ENCODE assay signal across 20 cellular contexts in the genomic region with DNA sequence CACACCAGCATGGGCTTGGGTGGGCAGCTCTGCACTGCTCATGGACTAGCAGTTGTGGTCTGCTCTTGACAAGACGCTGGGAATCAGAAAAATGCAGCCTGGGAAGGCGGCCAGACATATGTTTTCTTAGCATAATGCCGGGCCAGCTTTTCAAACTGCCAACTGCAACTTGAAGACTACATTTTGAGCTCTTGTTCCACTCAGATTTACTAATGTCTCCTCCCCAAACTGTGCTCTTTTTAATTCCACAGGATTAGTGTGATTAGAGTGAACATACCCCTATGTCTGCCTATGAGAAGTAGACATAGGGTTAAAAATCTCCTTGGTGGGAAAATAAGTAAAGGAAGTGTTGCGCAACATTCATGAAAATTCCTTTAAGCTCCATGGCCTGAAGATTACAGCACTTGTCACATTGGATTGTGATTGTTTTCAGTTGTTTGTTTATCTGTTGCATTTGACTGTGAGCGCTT. TPM values are rescaled to one million over a fixed set of nuclear protein-coding genes. Genes with fewer than 3 reads are reported as not detected.
A peak's percentile ranks its signal among the peaks of the same experiment; 100 is the strongest.
DNase-seq lines count a peak whose midpoint lies in the region; ATAC-seq and TF ChIP-seq lines count a peak whose summit lies in the region.
"Had no signal": no experiment of that assay in that cellular context is flagged by ENCODE, and none has a peak within 500 bp of the region (broad histone marks: within the 10 kb centered on the region; RNA-seq: fewer than 3 reads in every experiment).

No MANE protein-coding gene starts in this region.

- TF ChIP-seq EP300 in Ishikawa (IDR thresholded peaks at IDR 0.05; ENCODE audit: borderline replicate concordance), result no peak

- H3K27me3 ChIP-seq in brain microvascular endothelial cell (replicated peaks), result peaks cover 9% of the 10 kb centered on the region

- TF ChIP-seq RAD21 in Ishikawa (IDR thresholded peaks at IDR 0.05; ENCODE audit: low read depth), result no peak

- H3K27ac Mint-ChIP-seq in immature natural killer cell, result no peak overlapping the region
- H3K27ac Mint-ChIP-seq: activated T-helper 1 cell treated with anti-CD3 and anti-CD28 coated beads, Interleukin-12 subunit alpha, Interleukin-12 subunit beta, Interleukin-2, Interleukin-4 antibody, amounts not matched to agents 30 ng/mL and 10 ng/mL and 1 ng/mL, durations not matched to agents 14 hours and 24 hours and 36 hours; stimulated activated memory B cell treated with anti-CD40 and anti-IgM and Interleukin-4, amounts not matched to agents 10 μg/mL and 1 μg/mL and 100 μg/mL, for 72 hours had no signal

- H3K4me1 Mint-ChIP-seq in immature natural killer cell, result peaks cover 5 to 8% of the 10 kb centered on the region in 2 donors

- DNase-seq in AG08395 (ENCODE audit: low spot score), result peak; percentile 34
- DNase-seq in brain microvascular endothelial cell, result peak; percentile 68
- DNase-seq in iris pigment epithelial cell (ENCODE audit: low read depth), result peak; percentile 83
- no peak for DNase-seq in immature natural killer cell
- no peak for DNase-seq in erythroblast (lab: John Stamatoyannopoulos, UW)
- DNase-seq: activated CD8-positive, alpha-beta memory T cell treated with anti-CD3 and anti-CD28 coated beads for 24 hours; cerebellar nuclear complex; GOT3; left ventricle myocardium inferior; mucosa of descending colon; NCI-H748 treated with DMSO at 0.1 percent for 48 hours; PC-9; stimulated activated CD4-positive, alpha-beta T cell treated with anti-CD3 and anti-CD28 coated beads, Interleukin-15, amount 100 ng/mL, for 24 hours; transverse colon had no signal

- in situ Hi-C loops in brain microvascular endothelial cell (cut with HindIII; ENCODE audit: low pct_ligation_motif_present, low sequenced_read_pairs), result loop anchor here (25.0 kb wide), 1 partner anchor 473 kb away; no protein-coding TSS in a partner anchor

- ATAC-seq in GM19455 (IDR thresholded peaks at IDR 0.05; ENCODE audit: unreplicated experiment) (no peak), HG02870 (IDR thresholded peaks at IDR 0.05; ENCODE audit: unreplicated experiment) (no peak)
- ATAC-seq: activated CD4-positive, CD25-positive, alpha-beta regulatory T cell treated with anti-CD3 and anti-CD28 coated beads, Interleukin-2, amount 50 U/mL, for 24 hours; stimulated activated memory B cell treated with anti-CD40 and anti-IgM and Interleukin-4, amounts not matched to agents 10 μg/mL and 1 μg/mL and 100 μg/mL, for 72 hours had no signal

- H3K27me3 Mint-ChIP-seq in immature natural killer cell (ENCODE audit: low read depth in 3 of 3), result peaks cover 16 to 25% (median 17%) of the 10 kb centered on the region in 3 donors

- no peak overlapping the region for H3K4me3 Mint-ChIP-seq in immature natural killer cell
- H3K4me3 Mint-ChIP-seq: activated T-helper 1 cell treated with anti-CD3 and anti-CD28 coated beads, Interleukin-12 subunit alpha, Interleukin-12 subunit beta, Interleukin-2, Interleukin-4 antibody, amounts not matched to agents 30 ng/mL and 10 ng/mL and 1 ng/mL, durations not matched to agents 14 hours and 24 hours and 36 hours; stimulated activated memory B cell treated with anti-CD40 and anti-IgM and Interleukin-4, amounts not matched to agents 10 μg/mL and 1 μg/mL and 100 μg/mL, for 72 hours had no signal

- H3K36me3 Mint-ChIP-seq in immature natural killer cell, result no peaks in the 10 kb centered on the region
- H3K36me3 Mint-ChIP-seq: stimulated activated memory B cell treated with anti-CD40 and anti-IgM and Interleukin-4, amounts not matched to agents 10 μg/mL and 1 μg/mL and 100 μg/mL, for 72 hours had no signal

- no peak for TF ChIP-seq CTCF in brain microvascular endothelial cell (IDR thresholded peaks at IDR 0.05; ENCODE audit: low read depth, low read length, missing control alignments)

- no peak for TF ChIP-seq POLR2A in erythroblast (IDR thresholded peaks at IDR 0.05; ENCODE audit: low read length)

- H3K27ac ChIP-seq in brain microvascular endothelial cell, result no peak overlapping the region
- H3K27ac ChIP-seq: left ventricle myocardium inferior, PC-9, transverse colon had no signal

- H3K9me3 Mint-ChIP-seq in immature natural killer cell, result no peaks in the 10 kb centered on the region
- H3K9me3 Mint-ChIP-seq: activated T-helper 1 cell treated with anti-CD3 and anti-CD28 coated beads, Interleukin-12 subunit alpha, Interleukin-12 subunit beta, Interleukin-2, Interleukin-4 antibody, amounts not matched to agents 30 ng/mL and 10 ng/mL and 1 ng/mL, durations not matched to agents 14 hours and 24 hours and 36 hours; stimulated activated memory B cell treated with anti-CD40 and anti-IgM and Interleukin-4, amounts not matched to agents 10 μg/mL and 1 μg/mL and 100 μg/mL, for 72 hours had no signal

- no peak overlapping the region for H3K4me3 ChIP-seq in brain microvascular endothelial cell (ENCODE audit: low read depth, low read length)
- H3K4me3 ChIP-seq: left ventricle myocardium inferior, mucosa of descending colon, PC-9, transverse colon had no signal

- H3K36me3 ChIP-seq in brain microvascular endothelial cell (replicated peaks), result no peaks in the 10 kb centered on the region
- H3K36me3 ChIP-seq: left ventricle myocardium inferior, transverse colon had no signal

TF ChIP-seq in Ishikawa, 13 proteins besides CTCF, POLR2A, EP300 and RAD21:
- peak; percentile 95 for TF ChIP-seq CEBPB (IDR thresholded peaks at IDR 0.05)
- TF ChIP-seq ZBTB7A (IDR thresholded peaks at IDR 0.05; ENCODE audit: low read depth), result no peak
TF ChIP-seq in Ishikawa: peak in this region for 1.

RNA-seq across cellular contexts. Expression of gene FNDC1, which starts 5.3 kb away (rescaled TPM):
- not detected for polyA plus RNA-seq in immature natural killer cell

Comparison
In these comparisons a context has a peak if more than half of its experiments do, and no peak if none do; other contexts are left out.
1. DNase-seq: peak in AG08395 (single experiment), brain microvascular endothelial cell (single experiment) and iris pigment epithelial cell (single experiment); none in immature natural killer cell (0 of 3) and erythroblast (0 of 2).